In the genomic region with DNA sequence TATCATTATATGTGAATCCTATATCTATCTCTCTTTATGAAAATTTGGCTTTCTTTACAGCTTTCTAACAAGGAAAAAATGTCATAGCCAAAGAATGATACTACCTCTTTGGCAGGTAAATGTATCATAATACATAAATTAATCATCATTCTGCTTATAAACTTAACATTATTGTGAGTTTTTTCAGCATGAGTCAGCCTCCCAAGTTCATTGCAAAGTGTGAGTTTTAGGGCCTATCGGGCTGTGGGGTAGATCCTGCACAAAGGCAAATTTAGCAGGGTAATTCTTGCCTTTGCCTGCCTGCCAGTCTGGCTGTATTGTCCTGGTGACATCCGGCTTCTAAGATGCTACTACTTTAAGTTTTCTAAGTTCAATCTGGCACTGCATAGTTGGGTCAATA, we compare ENCODE assay signal across 22 cellular contexts.
"Had no signal": no experiment of that assay in that cellular context is flagged by ENCODE, and none has a peak within 500 bp of the region (broad histone marks: within the 10 kb centered on the region; RNA-seq: fewer than 3 reads in every experiment).

No MANE protein-coding gene starts in this region.

- ATAC-seq: esophagus mucosa; gastroesophageal sphincter; left lobe of liver; mucosa of descending colon; naive thymus-derived CD8-positive, alpha-beta T cell; sciatic nerve; stimulated activated memory B cell treated with anti-CD40 and anti-IgM and Interleukin-4, amounts not matched to agents 10 μg/mL and 1 μg/mL and 100 μg/mL, for 72 hours; stimulated activated naive CD8-positive, alpha-beta T cell treated with anti-CD3 and anti-CD28 coated beads, Interleukin-15, amount 100 ng/mL, for 72 hours had no signal

- H3K27me3 ChIP-seq: gastroesophageal sphincter, hepatocyte, neutrophil, spleen, transverse colon had no signal

- H3K4me3 ChIP-seq: coronary artery, gastroesophageal sphincter, hepatocyte, mucosa of descending colon, spleen, thoracic aorta, transverse colon had no signal

- DNase-seq: cerebellar nuclear complex; effector CD4-positive, alpha-beta T cell; endodermal cell; mammary epithelial cell; mucosa of descending colon; naive thymus-derived CD8-positive, alpha-beta T cell; spleen; stimulated activated CD4-positive, alpha-beta T cell treated with anti-CD3 and anti-CD28 coated beads, Interleukin-15, amount 100 ng/mL, for 24 hours; stimulated activated CD4-positive, alpha-beta T cell treated with anti-CD3 and anti-CD28 coated beads, Interleukin-1b, Interleukin-23, amount 100 ng/mL, for 48 hours; stimulated activated CD4-positive, alpha-beta T cell treated with anti-CD3 and anti-CD28 coated beads, Interleukin-4, amount 100 ng/mL, for 24 hours; stimulated activated naive CD8-positive, alpha-beta T cell treated with anti-CD3 and anti-CD28 coated beads, Interleukin-15, amount 100 ng/mL, for 72 hours; transverse colon had no signal

- FAIRE-seq: endothelial cell of umbilical vein had no signal

- H3K36me3 ChIP-seq: gastroesophageal sphincter, neutrophil, spleen, thoracic aorta, transverse colon had no signal
